Comparison of ENCODE assay signal across 9 cellular contexts in the genomic region with DNA sequence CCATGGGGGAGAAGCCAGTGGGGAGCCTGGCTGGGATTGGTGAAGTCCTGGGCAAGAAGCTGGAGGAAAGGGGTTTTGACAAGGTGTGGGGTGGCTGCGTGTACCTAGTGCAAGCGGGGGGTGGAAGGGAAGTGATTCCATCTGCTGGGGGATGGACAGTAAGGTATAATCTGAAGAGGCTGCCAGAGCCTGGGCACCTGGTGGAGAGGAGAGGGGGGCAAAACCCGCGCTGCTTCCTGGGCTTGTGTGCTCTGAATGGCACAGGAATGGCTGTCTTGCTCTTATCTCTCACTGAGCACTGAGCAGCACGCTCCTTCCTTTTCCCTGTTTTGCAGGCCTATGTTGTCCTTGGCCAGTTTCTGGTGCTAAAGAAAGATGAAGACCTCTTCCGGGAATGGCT. TPM values are rescaled to one million over a fixed set of nuclear protein-coding genes. Genes with fewer than 3 reads are reported as not detected.
A peak's percentile ranks its signal among the peaks of the same experiment; 100 is the strongest.
DNase-seq lines count a peak whose midpoint lies in the region; ATAC-seq and TF ChIP-seq lines count a peak whose summit lies in the region.
"Had no signal": no experiment of that assay in that cellular context is flagged by ENCODE, and none has a peak within 500 bp of the region (broad histone marks: within the 10 kb centered on the region; RNA-seq: fewer than 3 reads in every experiment).

No MANE protein-coding gene starts in this region.

- H3K9me3 ChIP-seq in right atrium auricular region (no peaks in the 10 kb centered on the region), body of pancreas (no peaks in the 10 kb centered on the region), mesodermal cell (ENCODE audit: control insufficient read depth, low read length) (no peaks in the 10 kb centered on the region), vagina (no peaks in the 10 kb centered on the region)

- intact Hi-C loops in cardiac septum (cut with DNase I) (loop anchor here (5.0 kb wide), 3 partner anchors 86 to 291 kb away; partner anchors contain the start of genes C11orf68, CFL1, DRAP1 and KAT5), body of pancreas (cut with DNase I) (no loop called here), vagina (cut with DNase I) (loop anchor here (5.0 kb wide), 1 partner anchor 116 kb away; the partner anchor contains the start of gene FIBP)

- ATAC-seq in body of pancreas (no peak), HG02588 (IDR thresholded peaks at IDR 0.05; ENCODE audit: unreplicated experiment) (no peak)

- in situ Hi-C loops in G401 (cut with HindIII; ENCODE audit: low sequenced_read_pairs) = no loop called here

- H3K4me1 ChIP-seq in right atrium auricular region (peaks cover 0 to 22% of the 10 kb centered on the region in 2 donors), body of pancreas (peaks cover 27% of the 10 kb centered on the region), mesodermal cell (ENCODE audit: control insufficient read depth, insufficient read depth, low read length, poor library complexity, severe bottlenecking) (peaks cover 17% of the 10 kb centered on the region), vagina (peaks cover 36% of the 10 kb centered on the region)

- DNase-seq in right atrium auricular region (ENCODE audit: low spot score) (no peak), cardiac septum (ENCODE audit: low spot score) (no peak), body of pancreas (no peak), vagina (ENCODE audit: extremely low spot score in 2 of 2) (no peak), Ammon's horn (ENCODE audit: low spot score) (no peak), G401 (ENCODE audit: low spot score) (no peak)
- DNase-seq: effector CD4-positive, alpha-beta T cell had no signal

- H3K36me3 ChIP-seq in right atrium auricular region = peaks cover 36% of the 10 kb centered on the region
- H3K36me3 ChIP-seq in body of pancreas (replicated peaks in 1 of 2; ENCODE audit: insufficient read depth in 1 of 2, low read depth in 2 of 2) = peaks cover 8 to 17% of the 10 kb centered on the region in 2 donors
- peaks cover 49% of the 10 kb centered on the region for H3K36me3 ChIP-seq in mesodermal cell (ENCODE audit: control insufficient read depth, insufficient read depth, low read length)
- peaks cover 0 to 30% of the 10 kb centered on the region in 2 donors for H3K36me3 ChIP-seq in vagina

- TF ChIP-seq CTCF in right atrium auricular region (IDR thresholded peaks at IDR 0.05) (no peak), body of pancreas (IDR thresholded peaks at IDR 0.05) (no peak), vagina (IDR thresholded peaks at IDR 0.05) (no peak)

- peak overlapping the region; percentile 90 to 91 for H3K27ac ChIP-seq in right atrium auricular region
- peak overlapping the region in 3 of 4 donors; percentile 87 to 96 (median 92) for H3K27ac ChIP-seq in body of pancreas
- H3K27ac ChIP-seq in mesodermal cell (ENCODE audit: low read depth, low read length, severe bottlenecking) = no peak overlapping the region
- peak overlapping the region; percentile 97 for H3K27ac ChIP-seq in vagina

- WGBS in body of pancreas, 2 donors = 65 to 67% methylated on average over 6 of the region's 6 CpGs
- 93 to 98% methylated on average over 4 to 5 of the region's 6 CpGs for WGBS in mesodermal cell (ENCODE audit: insufficient coverage in 2 of 2), 2 experiments

- H3K4me3 ChIP-seq in right atrium auricular region = peak overlapping the region; percentile 77 to 86
- peak overlapping the region in 1 of 2 donors; percentile 60 for H3K4me3 ChIP-seq in body of pancreas
- H3K4me3 ChIP-seq in mesodermal cell (ENCODE audit: extremely low read depth, insufficient read depth, low read length, poor library complexity, severe bottlenecking) = peak overlapping the region; percentile 93
- peak overlapping the region; percentile 61 to 96 for H3K4me3 ChIP-seq in vagina

- no peak for TF ChIP-seq POLR2A in body of pancreas (IDR thresholded peaks at IDR 0.05)
- TF ChIP-seq POLR2A in vagina (IDR thresholded peaks at IDR 0.05) = no peak

- H3K27me3 ChIP-seq in right atrium auricular region (no peaks in the 10 kb centered on the region), body of pancreas (no peaks in the 10 kb centered on the region), vagina (no peaks in the 10 kb centered on the region)

RNA-seq across cellular contexts. Expression of gene BANF1, which starts 1.0 kb away (rescaled TPM):
- 10 to 100 TPM; 66.6 to 85.5 TPM for total RNA-seq in right atrium auricular region
- total RNA-seq in cardiac septum = 195 TPM
- 10 to 100 TPM; 44.4 to 62.3 TPM for total RNA-seq in body of pancreas
- 163 TPM for polyA plus RNA-seq in mesodermal cell (2013, experiment 1 of 2)
- 152 TPM for polyA plus RNA-seq in mesodermal cell (2013, experiment 2 of 2)
- total RNA-seq in vagina = 54.5 TPM
- 291 and 355 TPM in 2 replicates for total RNA-seq in G401 (2014; rRNA removed; shearing (Covaris generic))

RNA-seq across cellular contexts. Expression of gene EIF1AD, which starts 1.3 kb away (rescaled TPM):
- total RNA-seq in right atrium auricular region (10 to 100 TPM; 17.6 to 25.0 TPM), cardiac septum (18.1 TPM), body of pancreas (10 to 100 TPM in 1 of 2 donors, 1 to 10 TPM in 1; 7.8 to 28.0 TPM), vagina (50.6 TPM)
- polyA plus RNA-seq in mesodermal cell (2013, experiment 1 of 2) = 24.3 TPM
- polyA plus RNA-seq in mesodermal cell (2013, experiment 2 of 2) = 24.2 TPM
- 15.6 and 29.9 TPM in 2 replicates for total RNA-seq in G401 (2014; rRNA removed; shearing (Covaris generic))

RNA-seq across cellular contexts. Expression of gene CST6, which starts 8.5 kb away (rescaled TPM):
- total RNA-seq in right atrium auricular region = 1 to 10 TPM; 2.6 to 6.3 TPM
- total RNA-seq in cardiac septum = 1.5 TPM
- total RNA-seq in body of pancreas = not detected
- polyA plus RNA-seq in mesodermal cell (2013, experiment 1 of 2) = not detected
- polyA plus RNA-seq in mesodermal cell (2013, experiment 2 of 2) = not detected
- 5.6 TPM for total RNA-seq in vagina
- not detected in 2 replicates for total RNA-seq in G401 (2014; rRNA removed; shearing (Covaris generic))

RNA-seq across cellular contexts. Expression of gene CATSPER1, which starts 23.0 kb away (rescaled TPM):
- total RNA-seq in right atrium auricular region = not detected
- 0.13 TPM for total RNA-seq in cardiac septum
- total RNA-seq in body of pancreas = not detected
- polyA plus RNA-seq in mesodermal cell (2013, experiment 1 of 2) = 0.96 TPM
- polyA plus RNA-seq in mesodermal cell (2013, experiment 2 of 2) = 0.35 TPM
- not detected for total RNA-seq in vagina
- not detected in 2 replicates for total RNA-seq in G401 (2014; rRNA removed; shearing (Covaris generic))

RNA-seq across cellular contexts. Expression of gene SART1, which starts 41.8 kb away (rescaled TPM):
- total RNA-seq in right atrium auricular region (10 to 100 TPM; 20.7 to 42.5 TPM), cardiac septum (35.9 TPM), body of pancreas (10 to 100 TPM; 27.5 to 60.6 TPM), vagina (26.0 TPM)
- polyA plus RNA-seq in mesodermal cell (2013, experiment 1 of 2) = 49.8 TPM
- polyA plus RNA-seq in mesodermal cell (2013, experiment 2 of 2) = 32.1 TPM
- 49.0 and 73.1 TPM in 2 replicates for total RNA-seq in G401 (2014; rRNA removed; shearing (Covaris generic))
